ENCODE assay signal across 10 cellular contexts in genomic region chr5:139982157-139982974, GRCh38.
A peak's percentile ranks its signal among the peaks of the same experiment; 100 is the strongest.
DNase-seq lines count a peak whose midpoint lies in the region; ATAC-seq and TF ChIP-seq lines count a peak whose summit lies in the region.
"Had no signal": no experiment of that assay in that cellular context is flagged by ENCODE, and none has a peak within 500 bp of the region (broad histone marks: within the 10 kb centered on the region; RNA-seq: fewer than 3 reads in every experiment).

No MANE protein-coding gene starts in this region.

- H3K14ac ChIP-seq in mesenchymal stem cell (ENCODE audit: low read length in 2 of 2): peak overlapping the region in 1 of 2 experiments; percentile 89

- H3K9me3 ChIP-seq in mesenchymal stem cell (ENCODE audit: control insufficient read depth, low read length): no peaks in the 10 kb centered on the region
- H3K9me3 ChIP-seq: tibial artery had no signal

- no peak overlapping the region for H2AK5ac ChIP-seq in mesenchymal stem cell (ENCODE audit: low read length, severe bottlenecking)

- POLR2A ChIA-PET in BJ (lab: Charles Lee): no interaction called here

- H2BK15ac ChIP-seq in mesenchymal stem cell (ENCODE audit: low read depth, poor library complexity, severe bottlenecking): no peak overlapping the region

- H4K91ac ChIP-seq in mesenchymal stem cell (ENCODE audit: low read length): no peak overlapping the region

- H2BK12ac ChIP-seq in mesenchymal stem cell (ENCODE audit: low read length in 2 of 2): no peak overlapping the region

- H2BK120ac ChIP-seq in mesenchymal stem cell (ENCODE audit: low read depth, low read length): no peak overlapping the region

- ATAC-seq in GM19455 (IDR thresholded peaks at IDR 0.05; ENCODE audit: unreplicated experiment): no peak
- no peak for ATAC-seq in GM18517 (IDR thresholded peaks at IDR 0.05; ENCODE audit: unreplicated experiment)

- no peak overlapping the region for H3K9ac ChIP-seq in mesenchymal stem cell (ENCODE audit: low read length)

- H3K27ac ChIP-seq in coronary artery (no peak overlapping the region), mesenchymal stem cell (ENCODE audit: low read length, poor library complexity, severe bottlenecking) (no peak overlapping the region)
- H3K27ac ChIP-seq: tibial artery had no signal

- CTCF ChIA-PET in BJ (lab: Yijun Ruan, JAX): interaction anchor here (10.3 kb wide), 1 partner anchor 12 kb away, joined by 94 read pairs; no protein-coding TSS in a partner anchor

- no peaks in the 10 kb centered on the region for H3K79me1 ChIP-seq in mesenchymal stem cell (replicated peaks; ENCODE audit: low read length, poor library complexity, severe bottlenecking)

- H3K23ac ChIP-seq in mesenchymal stem cell (ENCODE audit: low read length in 2 of 2): peak overlapping the region in 1 of 2 experiments; percentile 41

- H3K27me3 ChIP-seq in BJ (ENCODE audit: control insufficient read depth, insufficient read depth, low read length) (peaks cover 10% of the 10 kb centered on the region), mesenchymal stem cell (ENCODE audit: control insufficient read depth in 1 of 2, insufficient read depth in 1 of 2, low read length in 2 of 2) (peaks cover 0 to 43% of the 10 kb centered on the region in 2 experiments)

- peak; percentile 9 for DNase-seq in BJ (ENCODE audit: low read depth)
- peak; percentile 23 for DNase-seq in NCI-H69 (lab: John Stamatoyannopoulos, UW)
- DNase-seq in coronary artery (ENCODE audit: low spot score): peak; percentile 64
- peak; percentile 45 for DNase-seq in mesenchymal stem cell
- no peak for DNase-seq in activated CD4-positive, alpha-beta T cell treated with anti-CD3 and anti-CD28 coated beads for 48 hours
- DNase-seq in SHP77 treated with DMSO at 0.1 percent for 48 hours (lab: John Stamatoyannopoulos, UW): no peak
- DNase-seq: H7, tibial artery had no signal

- no peak overlapping the region for H2AFZ ChIP-seq in mesenchymal stem cell (ENCODE audit: low read depth, low read length)

- H3K4me3 ChIP-seq in BJ (ENCODE audit: low read depth, low read length) (no peak overlapping the region), coronary artery (no peak overlapping the region), mesenchymal stem cell (ENCODE audit: insufficient read depth in 1 of 2, low read depth in 1 of 2, low read length in 2 of 2) (no peak overlapping the region)
- H3K4me3 ChIP-seq: tibial artery had no signal

- H3K4ac ChIP-seq in mesenchymal stem cell (ENCODE audit: low read depth in 1 of 2, low read length in 2 of 2): no peak overlapping the region

- TF ChIP-seq CTCF in BJ (IDR thresholded peaks at IDR 0.05; ENCODE audit: insufficient read depth, low read depth, low read length) (no peak), coronary artery (IDR thresholded peaks at IDR 0.05) (no peak)

- no peak overlapping the region for H3K4me2 ChIP-seq in mesenchymal stem cell (ENCODE audit: low read length, poor library complexity, severe bottlenecking)

- 61% methylated on average over 15 of the region's 15 CpGs for WGBS in mesenchymal stem cell

- H2BK5ac ChIP-seq in mesenchymal stem cell (ENCODE audit: low read depth, low read length, poor library complexity, severe bottlenecking): no peak overlapping the region

- no peak overlapping the region for H3K18ac ChIP-seq in mesenchymal stem cell (ENCODE audit: low read depth in 1 of 2, low read length in 2 of 2)

- H3K4me1 ChIP-seq in mesenchymal stem cell (ENCODE audit: control insufficient read depth, insufficient read depth, low read depth, low read length): peaks cover 10% of the 10 kb centered on the region
- H3K4me1 ChIP-seq: tibial artery had no signal

- H4K8ac ChIP-seq in mesenchymal stem cell (ENCODE audit: low read length): no peak overlapping the region

- H3K36me3 ChIP-seq in BJ (ENCODE audit: control insufficient read depth, insufficient read depth, low read length): no peaks in the 10 kb centered on the region
- no peaks in the 10 kb centered on the region for H3K36me3 ChIP-seq in mesenchymal stem cell (ENCODE audit: control insufficient read depth in 1 of 2, insufficient read depth in 2 of 2, low read depth in 1 of 2, low read length in 2 of 2)
- H3K36me3 ChIP-seq: tibial artery had no signal

Comparison
In these comparisons a context has a peak if more than half of its experiments do, and no peak if none do; other contexts are left out.
1. DNase-seq: peak in BJ (single experiment), NCI-H69 (single experiment), coronary artery (single experiment) and mesenchymal stem cell (single experiment); none in activated CD4-positive, alpha-beta T cell treated with anti-CD3 and anti-CD28 coated beads for 48 hours (single experiment) and SHP77 treated with DMSO at 0.1 percent for 48 hours (single experiment).